1 cellular context compared by ENCODE assay signal in genomic region chr12:115194857-115195256, GRCh38.
TF ChIP-seq lines count a peak whose summit lies in the region.

No MANE protein-coding gene starts in this region.

TF ChIP-seq in HEK293, 187 proteins besides CTCF, POLR2A, EP300 and RAD21 (continued from another document):
- TF ChIP-seq PRDM4 (tag by site-specific recombination; IDR thresholded peaks at IDR 0.05), result peak; percentile 89
- TF ChIP-seq ZNF335 (tag by site-specific recombination; conservative IDR thresholded peaks at IDR 0.05), result peak; percentile 63
- TF ChIP-seq ZNF791 (tag by site-specific recombination; IDR thresholded peaks at IDR 0.05), result no peak
- no peak for TF ChIP-seq ZSCAN16 (tag by site-specific recombination; IDR thresholded peaks at IDR 0.05)
- TF ChIP-seq ZBTB44 (tag by site-specific recombination; IDR thresholded peaks at IDR 0.05), result peak; percentile 11; the same call in 1 of the 2 replicates
- peak; percentile 59; the same call in 1 of the 2 replicates for TF ChIP-seq ZNF561 (tag by site-specific recombination; IDR thresholded peaks at IDR 0.05; ENCODE audit: borderline replicate concordance)
- TF ChIP-seq FEZF1 (tag by site-specific recombination; IDR thresholded peaks at IDR 0.05), result peak; percentile 93
